1 cellular context compared by ENCODE assay signal in genomic region chr6:32167761-32168262, GRCh38.
TF ChIP-seq lines count a peak whose summit lies in the region.

No MANE protein-coding gene starts in this region.

TF ChIP-seq in K562, 482 proteins besides CTCF, POLR2A, EP300 and RAD21 (continues in another document):
- TF ChIP-seq RBM22 (IDR thresholded peaks at IDR 0.05; ENCODE audit: low read depth, low read length, poor library complexity, severe bottlenecking) (no peak), ZNF507 (tag; conservative IDR thresholded peaks at IDR 0.05) (no peak), PPARD (CRISPR knock-in tag; IDR thresholded peaks at IDR 0.05) (no peak), NFIC (IDR thresholded peaks at IDR 0.05) (peak; percentile 87), SMARCE1 (IDR thresholded peaks at IDR 0.05) (peak; percentile 94), PBX2 (CRISPR knock-in tag; IDR thresholded peaks at IDR 0.05; ENCODE audit: low read depth) (peak; percentile 77), PBX2 (tag; conservative IDR thresholded peaks at IDR 0.05; ENCODE audit: low read depth) (no peak), CHAMP1 (IDR thresholded peaks at IDR 0.05) (peak; percentile 54), MXI1 (IDR thresholded peaks at IDR 0.05; ENCODE audit: low read depth, low read length) (peak; percentile 38; the same call in 1 of the 2 replicates), GABPB1 (CRISPR knock-in tag; IDR thresholded peaks at IDR 0.05) (no peak), USF1 (CRISPR knock-in tag; IDR thresholded peaks at IDR 0.05) (no peak), ZNF197 (CRISPR knock-in tag; IDR thresholded peaks at IDR 0.05; ENCODE audit: low read depth) (peak; percentile 83; the same call in 1 of the 2 replicates), ZNF77 (CRISPR knock-in tag; IDR thresholded peaks at IDR 0.05) (no peak), SNRNP70 (optimal IDR thresholded peaks at IDR 0.05; ENCODE audit: low read depth, low read length) (no peak), GATAD2A (IDR thresholded peaks at IDR 0.05) (peak; percentile 88), ARID4B (CRISPR knock-in tag; IDR thresholded peaks at IDR 0.05) (no peak), MAFF (IDR thresholded peaks at IDR 0.05; ENCODE audit: low read length) (no peak; the same call in 1 of the 2 replicates), ZBTB40 (IDR thresholded peaks at IDR 0.05) (no peak), ZBTB40 (CRISPR knock-in tag; IDR thresholded peaks at IDR 0.05) (no peak), TAF15 (IDR thresholded peaks at IDR 0.05; ENCODE audit: low read depth, low read length) (no peak), ZKSCAN1 (IDR thresholded peaks at IDR 0.05; ENCODE audit: low read depth, low read length) (peak; percentile 90; the same call in 1 of the 2 replicates), RBFOX2 (IDR thresholded peaks at IDR 0.05; ENCODE audit: low read depth, low read length) (no peak), JUND (IDR thresholded peaks at IDR 0.05; ENCODE audit: borderline replicate concordance, low read depth, low read length) (peak; percentile 83), JUND (tag; IDR thresholded peaks at IDR 0.05; ENCODE audit: borderline replicate concordance, low read depth, low read length) (peak; percentile 66; the same call in 1 of the 3 replicates), SLC30A9 (CRISPR knock-in tag; IDR thresholded peaks at IDR 0.05) (no peak), PHF21A (IDR thresholded peaks at IDR 0.05; ENCODE audit: borderline replicate concordance, low read depth) (peak; percentile 67; the same call in 1 of the 2 replicates), KLF1 (tag; IDR thresholded peaks at IDR 0.05) (no peak), POLR2AphosphoS5 (IDR thresholded peaks at IDR 0.05; ENCODE audit: control insufficient read depth, insufficient read depth, low read depth, low read length) (peak; percentile 93)
- TF ChIP-seq, protein P1, sequence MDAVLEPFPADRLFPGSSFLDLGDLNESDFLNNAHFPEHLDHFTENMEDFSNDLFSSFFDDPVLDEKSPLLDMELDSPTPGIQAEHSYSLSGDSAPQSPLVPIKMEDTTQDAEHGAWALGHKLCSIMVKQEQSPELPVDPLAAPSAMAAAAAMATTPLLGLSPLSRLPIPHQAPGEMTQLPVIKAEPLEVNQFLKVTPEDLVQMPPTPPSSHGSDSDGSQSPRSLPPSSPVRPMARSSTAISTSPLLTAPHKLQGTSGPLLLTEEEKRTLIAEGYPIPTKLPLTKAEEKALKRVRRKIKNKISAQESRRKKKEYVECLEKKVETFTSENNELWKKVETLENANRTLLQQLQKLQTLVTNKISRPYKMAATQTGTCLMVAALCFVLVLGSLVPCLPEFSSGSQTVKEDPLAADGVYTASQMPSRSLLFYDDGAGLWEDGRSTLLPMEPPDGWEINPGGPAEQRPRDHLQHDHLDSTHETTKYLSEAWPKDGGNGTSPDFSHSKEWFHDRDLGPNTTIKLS (IDR thresholded peaks at IDR 0.05; ENCODE audit: borderline replicate concordance, low read depth): peak; percentile 60; the same call in 1 of the 2 replicates
- TF ChIP-seq, protein P2, sequence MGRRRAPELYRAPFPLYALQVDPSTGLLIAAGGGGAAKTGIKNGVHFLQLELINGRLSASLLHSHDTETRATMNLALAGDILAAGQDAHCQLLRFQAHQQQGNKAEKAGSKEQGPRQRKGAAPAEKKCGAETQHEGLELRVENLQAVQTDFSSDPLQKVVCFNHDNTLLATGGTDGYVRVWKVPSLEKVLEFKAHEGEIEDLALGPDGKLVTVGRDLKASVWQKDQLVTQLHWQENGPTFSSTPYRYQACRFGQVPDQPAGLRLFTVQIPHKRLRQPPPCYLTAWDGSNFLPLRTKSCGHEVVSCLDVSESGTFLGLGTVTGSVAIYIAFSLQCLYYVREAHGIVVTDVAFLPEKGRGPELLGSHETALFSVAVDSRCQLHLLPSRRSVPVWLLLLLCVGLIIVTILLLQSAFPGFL (CRISPR knock-in tag; IDR thresholded peaks at IDR 0.05): no peak
- TF ChIP-seq, protein P3, sequence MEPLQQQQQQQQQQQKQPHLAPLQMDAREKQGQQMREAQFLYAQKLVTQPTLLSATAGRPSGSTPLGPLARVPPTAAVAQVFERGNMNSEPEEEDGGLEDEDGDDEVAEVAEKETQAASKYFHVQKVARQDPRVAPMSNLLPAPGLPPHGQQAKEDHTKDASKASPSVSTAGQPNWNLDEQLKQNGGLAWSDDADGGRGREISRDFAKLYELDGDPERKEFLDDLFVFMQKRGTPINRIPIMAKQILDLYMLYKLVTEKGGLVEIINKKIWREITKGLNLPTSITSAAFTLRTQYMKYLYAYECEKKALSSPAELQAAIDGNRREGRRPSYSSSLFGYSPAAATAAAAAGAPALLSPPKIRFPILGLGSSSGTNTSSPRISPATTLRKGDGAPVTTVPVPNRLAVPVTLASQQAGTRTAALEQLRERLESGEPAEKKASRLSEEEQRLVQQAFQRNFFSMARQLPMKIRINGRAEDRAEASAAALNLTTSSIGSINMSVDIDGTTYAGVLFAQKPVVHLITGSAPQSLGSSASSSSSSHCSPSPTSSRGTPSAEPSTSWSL (CRISPR knock-in tag; IDR thresholded peaks at IDR 0.05; ENCODE audit: borderline replicate concordance): no peak
